1 cellular context compared by ENCODE assay signal in genomic region chr19:55373993-55374757, GRCh38.
TF ChIP-seq lines count a peak whose summit lies in the region.

No MANE protein-coding gene starts in this region.

TF ChIP-seq in HCT116, 20 proteins besides CTCF, POLR2A, EP300 and RAD21:
- TF ChIP-seq SP1 (IDR thresholded peaks at IDR 0.05; ENCODE audit: low read depth) (no peak), YY1 (IDR thresholded peaks at IDR 0.05; ENCODE audit: extremely low read depth, insufficient replicate concordance, low read depth, low read length) (no peak), ELF1 (IDR thresholded peaks at IDR 0.05; ENCODE audit: borderline replicate concordance, low read depth) (no peak)
